Comparison of ENCODE assay signal across 8 cellular contexts in genomic region chr10:96124230-96125141, GRCh38. TPM values are rescaled to one million over a fixed set of nuclear protein-coding genes. Genes with fewer than 3 reads are reported as not detected.
DNase-seq lines count a peak whose midpoint lies in the region; ATAC-seq, FAIRE-seq and TF ChIP-seq lines count a peak whose summit lies in the region.

No MANE protein-coding gene starts in this region.

- CTCF ChIA-PET in HepG2 (lab: Yijun Ruan, JAX; ENCODE audit: low intra/inter-chr PET ratio, low total read pairs): no interaction called here

- intact Hi-C loops in HepG2 (cut with micrococcal nuclease; ENCODE audit: unreplicated experiment) (loop anchor here (2.0 kb wide), 1 partner anchor 32 kb away; no protein-coding TSS in a partner anchor), sigmoid colon (cut with DNase I) (loop anchor here (5.0 kb wide), 1 partner anchor 107 kb away; no protein-coding TSS in a partner anchor)

- peak overlapping the region; percentile 75 for H3K9ac ChIP-seq in HepG2 (ENCODE audit: insufficient read depth, low read depth, low read length)

- peak; percentile 67 to 78 for TF ChIP-seq POLR2A in HepG2 (IDR thresholded peaks at IDR 0.05; ENCODE audit: insufficient read depth in 1 of 2, low read depth in 2 of 2, low read length in 2 of 2)
- TF ChIP-seq POLR2A in sigmoid colon (IDR thresholded peaks at IDR 0.05): peak in 1 of 2 donors; percentile 16

- DNase-seq in ELR (ENCODE audit: low read depth) (peak; percentile 40), NCI-H1105 (lab: John Stamatoyannopoulos, UW) (peak; percentile 20), astrocyte of the hippocampus (ENCODE audit: low read depth, low spot score) (peak; percentile 11), HepG2 (ENCODE audit: low spot score) (peak; percentile 74), COLO829 (ENCODE audit: low spot score) (no peak), sigmoid colon (no peak)
- no peak for DNase-seq in stimulated activated CD4-positive, alpha-beta T cell treated with anti-CD3 and anti-CD28 coated beads, Interleukin-4, amount 100 ng/mL, for 1 hour

- no peaks in the 10 kb centered on the region for H3K36me3 ChIP-seq in HepG2 (replicated peaks in 1 of 2; ENCODE audit: control insufficient read depth in 1 of 2, insufficient read depth in 2 of 2, low read length in 2 of 2)
- H3K36me3 ChIP-seq in sigmoid colon: no peaks in the 10 kb centered on the region

- TF ChIP-seq EP300 in HepG2 (IDR thresholded peaks at IDR 0.05; ENCODE audit: low read depth in 2 of 2, low read length in 2 of 2) (no peak), HepG2 (CRISPR knock-in tag; IDR thresholded peaks at IDR 0.05; ENCODE audit: borderline replicate concordance) (peak; percentile 71), sigmoid colon (IDR thresholded peaks at IDR 0.05) (no peak)

- H3K4me3 ChIP-seq in HepG2 (replicated peaks in 1 of 3; ENCODE audit: insufficient read depth in 1 of 3, low read depth in 2 of 3, low read length in 3 of 3): peak overlapping the region; percentile 64 to 81 (median 66)
- H3K4me3 ChIP-seq in sigmoid colon: no peak overlapping the region

- peak; percentile 87 for FAIRE-seq in HepG2 (lab: Jason Lieb, UNC)

- 7% methylated on average over 3 of the region's 4 CpGs for WGBS in HepG2 (ENCODE audit: low lambda C conversion rate)
- WGBS in sigmoid colon, 2 donors: 12 to 41% methylated on average over 4 of the region's 4 CpGs

- H3K9me3 ChIP-seq in HepG2 (ENCODE audit: low read length) (no peaks in the 10 kb centered on the region), sigmoid colon (peaks cover 0 to 4% (median 0%) of the 10 kb centered on the region in 4 donors)

- H2AFZ ChIP-seq in HepG2 (ENCODE audit: low read length): peak overlapping the region; percentile 97

- no peaks in the 10 kb centered on the region for H3K79me2 ChIP-seq in HepG2 (ENCODE audit: insufficient read depth, low read length)

- peaks cover 35% of the 10 kb centered on the region for H3K4me1 ChIP-seq in HepG2 (ENCODE audit: insufficient read depth, low read length)
- peaks cover 0 to 3% (median 0%) of the 10 kb centered on the region in 4 donors for H3K4me1 ChIP-seq in sigmoid colon

- H3K4me2 ChIP-seq in HepG2 (ENCODE audit: low read depth, low read length): peak overlapping the region; percentile 95

- POLR2A ChIA-PET in HepG2 (lab: Yijun Ruan, JAX): interaction anchor here (1.0 to 3.7 kb wide), 4 partner anchors 27 to 81 kb away, joined by 6 to 90 read pairs (median 40); partner anchors contain the start of gene CCNJ

- peak; percentile 13; the same call in 1 of the 2 replicates for TF ChIP-seq RAD21 in HepG2 (CRISPR knock-in tag; IDR thresholded peaks at IDR 0.05)

- H4K20me1 ChIP-seq in HepG2 (ENCODE audit: insufficient read depth, low read length): no peaks in the 10 kb centered on the region

- ATAC-seq in HepG2: peak; percentile 98
- no peak for ATAC-seq in GM21390 (IDR thresholded peaks at IDR 0.05; ENCODE audit: unreplicated experiment)

- BruUV-seq in HepG2 (replicated peaks; lab: Mats Ljungman, UMichigan): no TSS peak

- H3K27me3 ChIP-seq in HepG2 (ENCODE audit: control insufficient read depth in 1 of 2, insufficient read depth in 2 of 2, low read length in 2 of 2) (no peaks in the 10 kb centered on the region; a peak in 1 of 5 replicates), sigmoid colon (peaks cover 0 to 94% (median 45%) of the 10 kb centered on the region in 3 donors)

- in situ Hi-C loops in HepG2 (cut with HindIII; ENCODE audit: extremely low pct_ligation_motif_present, low pct_unique_long_range_greater_than_20kb): loop anchor here (5.0 kb wide), 1 partner anchor 32 kb away; no protein-coding TSS in a partner anchor

- TF ChIP-seq CTCF in HepG2 (CRISPR knock-in tag; IDR thresholded peaks at IDR 0.05) (no peak), sigmoid colon (IDR thresholded peaks at IDR 0.05) (no peak)

- H3K27ac ChIP-seq in HepG2 (ENCODE audit: extremely low read length, insufficient read depth, low read length) (peak overlapping the region; percentile 93), sigmoid colon (no peak overlapping the region)

TF ChIP-seq in HepG2, 621 proteins besides CTCF, POLR2A, EP300 and RAD21 (continues in another document):
- TF ChIP-seq AGO1 (IDR thresholded peaks at IDR 0.05; ENCODE audit: low read depth, low read length, poor library complexity, severe bottlenecking) (no peak), PCBP1 (IDR thresholded peaks at IDR 0.05; ENCODE audit: borderline replicate concordance, low read depth, low read length) (no peak), ZNF878 (CRISPR knock-in tag; IDR thresholded peaks at IDR 0.05) (peak; percentile 39; the same call in 1 of the 2 replicates), ZNF543 (CRISPR knock-in tag; IDR thresholded peaks at IDR 0.05) (0 out of 2 replicates have a peak, but pooled peaks have one; percentile 26), TARDBP (CRISPR knock-in tag; IDR thresholded peaks at IDR 0.05) (peak; percentile 71), LCORL (IDR thresholded peaks at IDR 0.05) (no peak), LCORL (CRISPR knock-in tag; IDR thresholded peaks at IDR 0.05) (peak; percentile 68), ZBTB25 (CRISPR knock-in tag; IDR thresholded peaks at IDR 0.05) (0 out of 2 replicates have a peak, but pooled peaks have one; percentile 46), ZNF512 (CRISPR knock-in tag; IDR thresholded peaks at IDR 0.05) (0 out of 2 replicates have a peak, but pooled peaks have one; percentile 33), ASH2L (IDR thresholded peaks at IDR 0.05; ENCODE audit: insufficient read length, low read depth, low read length) (peak; percentile 82), NR2F1 (CRISPR knock-in tag; IDR thresholded peaks at IDR 0.05) (no peak)

RNA-seq across cellular contexts. Expression of gene ZNF518A, which starts 5.6 kb away (rescaled TPM):
- 37.1 and 61.6 TPM in 2 replicates for total RNA-seq in HepG2 (2016; rRNA removed; fragmentation: Illumina TruSeq; extraction: Trizol)
- 3.7 and 6.0 TPM in 2 replicates for total RNA-seq in HepG2 (2016; cell fraction: cytosol; rRNA removed; fragmentation: Illumina TruSeq; extraction: Trizol; ENCODE audit: low read depth)
- 37.6 and 58.4 TPM in 2 replicates for total RNA-seq in HepG2 (2016; cell fraction: insoluble cytoplasmic fraction; rRNA removed; fragmentation: Illumina TruSeq; extraction: Trizol)
- total RNA-seq in HepG2 (2016; cell fraction: membrane; rRNA removed; fragmentation: Illumina TruSeq; extraction: Trizol): 13.1 and 14.3 TPM in 2 replicates
- 82.1 and 84.5 TPM in 2 replicates for total RNA-seq in HepG2 (2016; cell fraction: nucleus; rRNA removed; fragmentation: Illumina TruSeq; extraction: Trizol)
- 16.6 and 21.7 TPM in 2 replicates for polyA plus RNA-seq in HepG2 (2011; rRNA removed)
- polyA plus RNA-seq in HepG2 (2011; cell fraction: cytosol; rRNA removed): 5.1 and 6.9 TPM in 2 replicates
- polyA plus RNA-seq in HepG2 (2011; cell fraction: nucleus; rRNA removed): 23.4 and 32.9 TPM in 2 replicates
- polyA plus RNA-seq in HepG2 (2012): 15.3 and 20.5 TPM in 2 replicates
- polyA plus RNA-seq in HepG2 (2016; cell fraction: cytosol; fragmentation: Illumina TruSeq; extraction: Trizol; ENCODE audit: low read depth): 0.68 and 0.89 TPM in 2 replicates
- polyA plus RNA-seq in HepG2 (2016; cell fraction: insoluble cytoplasmic fraction; fragmentation: Illumina TruSeq; extraction: Trizol; ENCODE audit: low read depth): 19.2 and 24.5 TPM in 2 replicates
- 1.9 and 2.0 TPM in 2 replicates for polyA plus RNA-seq in HepG2 (2016; cell fraction: membrane; fragmentation: Illumina TruSeq; extraction: Trizol; ENCODE audit: low read depth)
- polyA plus RNA-seq in HepG2 (2016; cell fraction: nucleus; fragmentation: Illumina TruSeq; extraction: Trizol; ENCODE audit: insufficient read depth, low read depth): 97.5 and 102 TPM in 2 replicates
- 2.5 and 29.2 TPM in 2 replicates for polyA minus RNA-seq in HepG2 (2011; rRNA and poly(A)+ RNA removed; ENCODE audit: low replicate concordance)
- polyA minus RNA-seq in HepG2 (2011; cell fraction: cytosol; rRNA and poly(A)+ RNA removed): 24.5 and 30.6 TPM in 2 replicates
- polyA minus RNA-seq in HepG2 (2011; cell fraction: nucleus; rRNA and poly(A)+ RNA removed): 154 and 169 TPM in 2 replicates
- total RNA-seq in sigmoid colon: 10 to 100 TPM; 13.2 to 22.8 (median 17.2) TPM
- 1 to 10 TPM; 4.2 to 7.1 (median 6.9) TPM for polyA plus RNA-seq in sigmoid colon

Comparison
In these comparisons a context has a peak if more than half of its experiments do, and no peak if none do; other contexts are left out.
1. DNase-seq: peak in ELR (single experiment), NCI-H1105 (single experiment), astrocyte of the hippocampus (single experiment) and HepG2 (single experiment); none in COLO829 (single experiment), sigmoid colon (single experiment) and stimulated activated CD4-positive, alpha-beta T cell treated with anti-CD3 and anti-CD28 coated beads, Interleukin-4, amount 100 ng/mL, for 1 hour (single experiment).
2. H3K4me3 ChIP-seq: peak in HepG2 (3 of 3); none in sigmoid colon (0 of 4).